8 cellular contexts compared by ENCODE assay signal in the genomic region with DNA sequence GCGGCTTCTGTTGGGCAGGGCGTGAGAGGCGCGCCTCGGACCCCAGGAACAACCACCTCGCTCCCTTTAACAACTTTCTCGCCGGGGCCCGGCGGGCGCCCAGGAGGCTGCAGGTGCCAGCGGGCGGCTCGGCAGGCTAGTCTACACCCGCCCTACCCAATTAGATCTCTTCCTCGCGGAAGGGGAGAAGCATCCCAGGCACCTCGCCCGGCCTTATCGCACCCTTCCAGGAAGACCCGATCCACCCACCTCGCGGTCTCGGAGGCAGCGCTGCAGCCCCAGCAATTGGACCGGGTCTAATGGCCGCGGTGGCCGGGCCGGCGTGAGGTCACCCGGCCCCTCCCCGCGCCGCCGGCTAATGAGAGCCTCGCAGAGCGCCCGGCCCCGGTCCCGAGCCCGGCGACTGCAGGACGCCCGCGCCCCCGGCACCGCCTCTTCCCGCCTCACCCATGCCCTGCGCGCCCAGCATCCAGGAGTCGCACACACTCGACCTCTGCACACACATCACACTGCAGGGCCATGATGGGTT. TPM values are rescaled to one million over a fixed set of nuclear protein-coding genes. Genes with fewer than 3 reads are reported as not detected.
A peak's percentile ranks its signal among the peaks of the same experiment; 100 is the strongest.
DNase-seq lines count a peak whose midpoint lies in the region; ATAC-seq and TF ChIP-seq lines count a peak whose summit lies in the region.

A gene (minus strand): TSS at position 298 of the 529 bp plus-strand sequence. CDS start 419 bp downstream, outside the sequence.

- peaks cover 6% of the 10 kb centered on the region for H3K4me1 ChIP-seq in ectodermal cell (ENCODE audit: control insufficient read depth, insufficient read depth, low read length)
- H3K4me1 ChIP-seq in right lobe of liver, result peaks cover 2 to 39% (median 9%) of the 10 kb centered on the region in 4 donors

- H3K4me3 Mint-ChIP-seq in activated CD4-positive, alpha-beta T cell treated with anti-CD3 and anti-CD28 coated beads, Interleukin-2, amount 10 ng/mL, durations not matched to agents 24 days and 14 days, result peak within 1 kb of the TSS; percentile 84

- H3K36me3 ChIP-seq in ectodermal cell (ENCODE audit: control insufficient read depth, insufficient read depth, low read length) (no peaks in the 10 kb centered on the region), right lobe of liver (no peaks in the 10 kb centered on the region)

- WGBS in ectodermal cell, 2 experiments, result 0 to 2% methylated on average over 53 of the region's 53 CpGs
- 0% methylated on average over 4 of the region's 53 CpGs for WGBS in right lobe of liver (ENCODE audit: insufficient coverage, low coverage, low lambda C conversion rate, missing lambda C conversion rate)

- ATAC-seq in right lobe of liver (peak; percentile 83 to 95 (median 90)), HG03469 (IDR thresholded peaks at IDR 0.05; ENCODE audit: unreplicated experiment) (no peak)

- no peaks in the 10 kb centered on the region for H3K36me3 Mint-ChIP-seq in activated CD4-positive, alpha-beta T cell treated with anti-CD3 and anti-CD28 coated beads, Interleukin-2, amount 10 ng/mL, durations not matched to agents 24 days and 14 days (ENCODE audit: low read depth)

- no peak for TF ChIP-seq CTCF in right lobe of liver (IDR thresholded peaks at IDR 0.05)

- intact Hi-C loops in activated CD4-positive, alpha-beta T cell treated with anti-CD3 and anti-CD28 coated beads, Interleukin-2, amount 10 ng/mL, durations not matched to agents 24 days and 14 days (cut with micrococcal nuclease), result loop anchor here (5.0 kb wide), 1 partner anchor 62 kb away; no protein-coding TSS in a partner anchor
- intact Hi-C loops in right lobe of liver (cut with DNase I), result no loop called here

- H3K27ac ChIP-seq in ectodermal cell (ENCODE audit: insufficient read depth, low read depth, low read length, poor library complexity, severe bottlenecking), result no peak within 1 kb of the TSS
- peak within 1 kb of the TSS; percentile 72 to 88 (median 84) for H3K27ac ChIP-seq in right lobe of liver

- H3K4me1 Mint-ChIP-seq in activated CD4-positive, alpha-beta T cell treated with anti-CD3 and anti-CD28 coated beads, Interleukin-2, amount 10 ng/mL, durations not matched to agents 24 days and 14 days, result peaks cover 2% of the 10 kb centered on the region

- no peaks in the 10 kb centered on the region for H3K9me3 Mint-ChIP-seq in activated CD4-positive, alpha-beta T cell treated with anti-CD3 and anti-CD28 coated beads, Interleukin-2, amount 10 ng/mL, durations not matched to agents 24 days and 14 days

- H3K27me3 ChIP-seq in ectodermal cell (ENCODE audit: control insufficient read depth, insufficient read depth, low read length, poor library complexity, severe bottlenecking), result peaks cover 63% of the 10 kb centered on the region
- no peaks in the 10 kb centered on the region for H3K27me3 ChIP-seq in right lobe of liver

- H3K4me3 ChIP-seq in ectodermal cell (ENCODE audit: insufficient read depth, low read depth, low read length) (peak within 1 kb of the TSS; percentile 45), right lobe of liver (peak within 1 kb of the TSS; percentile 65 to 73 (median 70))

- peak; percentile 65 for DNase-seq in NK-92 treated with Interleukin-12 subunit alpha and Interleukin-12 subunit beta, amount 100 ng/mL, for 24 hours (lab: John Stamatoyannopoulos, UW)
- DNase-seq in NK-92 (lab: John Stamatoyannopoulos, UW; ENCODE audit: unreplicated experiment) (no peak), LHCN-M2 (ENCODE audit: low read depth) (peak; percentile 64), right lobe of liver (peak; percentile 92 to 95 (median 94))
- peak; percentile 78 for DNase-seq in activated CD4-positive, alpha-beta T cell treated with anti-CD3 and anti-CD28 coated beads, Interleukin-2, amount 10 ng/mL, durations not matched to agents 24 days and 14 days
- peak; percentile 8 to 13 for DNase-seq in stimulated activated CD4-positive, alpha-beta T cell treated with anti-CD3 and anti-CD28 coated beads, Interleukin-4, amount 100 ng/mL, for 4 hours

- H3K9me3 ChIP-seq in ectodermal cell (ENCODE audit: control insufficient read depth, low read length), result no peaks in the 10 kb centered on the region
- H3K9me3 ChIP-seq in right lobe of liver, result no peaks in the 10 kb centered on the region

- H3K27me3 Mint-ChIP-seq in activated CD4-positive, alpha-beta T cell treated with anti-CD3 and anti-CD28 coated beads, Interleukin-2, amount 10 ng/mL, durations not matched to agents 24 days and 14 days, result peaks cover 7% of the 10 kb centered on the region

- no peak within 1 kb of the TSS for H3K27ac Mint-ChIP-seq in activated CD4-positive, alpha-beta T cell treated with anti-CD3 and anti-CD28 coated beads, Interleukin-2, amount 10 ng/mL, durations not matched to agents 24 days and 14 days

- TF ChIP-seq POLR2A in right lobe of liver (IDR thresholded peaks at IDR 0.05), result peak; percentile 85

RNA-seq across cellular contexts. Expression of the gene that starts here (rescaled TPM):
- total RNA-seq in LHCN-M2 (2014; rRNA removed) (8.5 and 19.1 TPM in 2 replicates), right lobe of liver (10 to 100 TPM; 24.4 to 76.1 (median 52.2) TPM)
- polyA plus RNA-seq in LHCN-M2 (2012), result 60.8 TPM
- total RNA-seq in activated CD4-positive, alpha-beta T cell treated with anti-CD3 and anti-CD28 coated beads, Interleukin-2, amount 10 ng/mL, durations not matched to agents 24 days and 14 days, result 2.1 and 3.1 TPM in 2 replicates
- polyA plus RNA-seq in ectodermal cell (2013, experiment 1 of 4), result 4.2 TPM
- polyA plus RNA-seq in ectodermal cell (2013, experiment 2 of 4), result 7.9 TPM
- polyA plus RNA-seq in ectodermal cell (2013, experiment 3 of 4), result 8.5 TPM
- polyA plus RNA-seq in ectodermal cell (2013, experiment 4 of 4), result 5.4 TPM
